ENCODE assay signal across 28 cellular contexts in the genomic region with DNA sequence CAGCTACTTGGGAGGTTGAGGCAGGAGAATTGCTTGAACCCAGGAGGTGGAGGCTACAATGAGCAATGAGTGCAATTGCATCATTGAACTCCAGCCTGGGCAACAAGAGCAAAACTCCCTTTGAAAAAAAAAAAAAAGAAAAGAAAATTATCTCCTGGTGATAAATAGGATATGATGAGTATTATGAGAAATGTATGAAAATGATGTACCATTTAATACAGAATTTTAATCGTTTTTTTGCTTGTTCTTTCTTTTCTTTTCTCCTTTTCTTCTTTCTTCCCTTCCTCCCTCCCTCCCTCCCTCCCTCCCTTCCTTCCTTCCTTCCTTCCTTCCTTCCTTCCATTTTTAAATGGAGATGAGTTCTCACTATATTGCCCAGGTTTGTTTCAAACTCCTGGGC.
"Had no signal": no experiment of that assay in that cellular context is flagged by ENCODE, and none has a peak within 500 bp of the region (broad histone marks: within the 10 kb centered on the region; RNA-seq: fewer than 3 reads in every experiment).

No MANE protein-coding gene starts in this region.

- H3K4me3 ChIP-seq: colonic mucosa, coronary artery, dorsolateral prefrontal cortex, esophagus muscularis mucosa, esophagus squamous epithelium, gastrocnemius medialis, gastroesophageal sphincter, heart left ventricle, heart right ventricle had no signal

- DNase-seq: colonic mucosa; cortex of kidney; dermis blood vessel endothelial cell; dorsolateral prefrontal cortex; effector CD4-positive, alpha-beta T cell; effector CD8-positive, alpha-beta T cell; effector memory CD4-positive, alpha-beta T cell; effector memory CD8-positive, alpha-beta T cell; endodermal cell; erythroblast; esophagus squamous epithelium; foreskin fibroblast; foreskin keratinocyte; foreskin melanocyte; gastrocnemius medialis; glutamatergic neuron; head of caudate nucleus; heart left ventricle; heart right ventricle had no signal

- H3K4me1 ChIP-seq: colonic mucosa, esophagus muscularis mucosa, esophagus squamous epithelium, foreskin keratinocyte, gastrocnemius medialis, gastroesophageal sphincter, heart left ventricle, heart right ventricle had no signal

- ATAC-seq: effector memory CD8-positive, alpha-beta T cell; esophagus mucosa; foreskin keratinocyte; gastrocnemius medialis; gastroesophageal sphincter; heart left ventricle; heart right ventricle had no signal

- H3K9me3 ChIP-seq: colonic mucosa, esophagus muscularis mucosa, esophagus squamous epithelium, gastrocnemius medialis, gastroesophageal sphincter, heart left ventricle, heart right ventricle had no signal

- H3K27me3 ChIP-seq: colonic mucosa, dorsolateral prefrontal cortex, esophagus muscularis mucosa, esophagus squamous epithelium, foreskin keratinocyte, gastrocnemius medialis, gastroesophageal sphincter, heart left ventricle, heart right ventricle had no signal

- H3K27ac ChIP-seq: colonic mucosa, coronary artery, dorsolateral prefrontal cortex, epithelial cell of prostate, esophagus muscularis mucosa, esophagus squamous epithelium, foreskin keratinocyte, gastrocnemius medialis, gastroesophageal sphincter, heart left ventricle, heart right ventricle had no signal

- H3K36me3 ChIP-seq: colonic mucosa had no signal

- FAIRE-seq: colon, endometrium, endothelial cell of umbilical vein, frontal cortex had no signal
